Comparison of ENCODE assay signal across 8 cellular contexts in the genomic region with DNA sequence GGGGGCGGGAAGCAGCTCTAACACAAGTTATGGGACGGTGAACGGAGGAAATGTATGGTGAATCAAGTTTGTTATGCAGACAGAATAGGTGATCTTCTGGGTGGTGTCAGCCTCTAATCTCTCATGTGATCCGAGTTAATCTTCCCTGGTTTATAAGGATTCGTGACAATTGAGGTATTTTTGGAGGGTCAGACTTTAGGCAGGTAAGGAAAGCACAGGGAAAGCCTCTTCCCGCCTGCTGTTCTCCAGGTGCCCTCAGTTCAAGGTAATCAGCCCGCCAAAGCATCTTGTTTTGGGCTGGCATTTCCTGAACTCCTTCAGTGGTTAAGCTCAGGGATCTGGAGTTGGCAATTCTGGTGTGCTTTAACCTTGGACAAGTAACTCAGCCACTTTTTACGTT. TPM values are rescaled to one million over a fixed set of nuclear protein-coding genes. Genes with fewer than 3 reads are reported as not detected.
DNase-seq lines count a peak whose midpoint lies in the region; ATAC-seq and TF ChIP-seq lines count a peak whose summit lies in the region.

No MANE protein-coding gene starts in this region.

- H2BK15ac ChIP-seq in IMR-90 (ENCODE audit: low read depth, low read length) = no peak overlapping the region

- H4K8ac ChIP-seq in IMR-90 (ENCODE audit: low read depth in 2 of 2, low read length in 2 of 2) = 0 out of 4 replicates have a peak overlapping the region, but pooled peaks of 1 of the 2 experiments have one; percentile 57

- peaks cover 18% of the 10 kb centered on the region for H3K4me1 Mint-ChIP-seq in dendritic cell treated with granulocyte-macrophage colony-stimulating factor and Interleukin-4, amounts not matched to agents 40 ng/mL and 50 ng/mL, for 4 days (ENCODE audit: low read depth)
- peaks cover 8 to 48% (median 31%) of the 10 kb centered on the region in 7 donors for H3K4me1 Mint-ChIP-seq in naive thymus-derived CD4-positive, alpha-beta T cell
- H3K4me1 Mint-ChIP-seq in glutamatergic neuron (ENCODE audit: low read depth, unreplicated experiment) = peaks cover 15% of the 10 kb centered on the region
- H3K4me1 Mint-ChIP-seq in activated naive CD8-positive, alpha-beta T cell treated with anti-CD3 and anti-CD28 coated beads for 36 hours = peaks cover 25% of the 10 kb centered on the region

- H3K4me2 ChIP-seq in IMR-90 (ENCODE audit: low read depth, low read length) = peak overlapping the region; percentile 60

- H3K27me3 Mint-ChIP-seq in dendritic cell treated with granulocyte-macrophage colony-stimulating factor and Interleukin-4, amounts not matched to agents 40 ng/mL and 50 ng/mL, for 4 days = no peaks in the 10 kb centered on the region
- no peaks in the 10 kb centered on the region for H3K27me3 Mint-ChIP-seq in naive thymus-derived CD4-positive, alpha-beta T cell
- H3K27me3 Mint-ChIP-seq in glutamatergic neuron (ENCODE audit: unreplicated experiment) = no peaks in the 10 kb centered on the region
- no peaks in the 10 kb centered on the region for H3K27me3 Mint-ChIP-seq in activated naive CD8-positive, alpha-beta T cell treated with anti-CD3 and anti-CD28 coated beads for 36 hours

- POLR2A ChIA-PET in IMR-90 (lab: Charles Lee; ENCODE audit: unreplicated experiment) = interaction anchor here (1.0 kb wide), 1 partner anchor 50 kb away, joined by 3 read pairs; no protein-coding TSS in a partner anchor
- POLR2A ChIA-PET in naive thymus-derived CD4-positive, alpha-beta T cell (lab: Charles Lee) = interaction anchor here (0.8 to 2.8 kb wide), 10 partner anchors 16 to 91 kb away, joined by 3 to 27 read pairs (median 6); a partner anchor contains a TSS

- no peak for TF ChIP-seq CTCF in AG09309 (IDR thresholded peaks at IDR 0.05; ENCODE audit: control insufficient read depth, insufficient read depth, low read depth, low read length, missing control alignments)
- TF ChIP-seq CTCF in IMR-90 (conservative IDR thresholded peaks at IDR 0.05; ENCODE audit: low read depth, low read length) = no peak
- TF ChIP-seq CTCF in glutamatergic neuron (IDR thresholded peaks at IDR 0.05; ENCODE audit: partially characterized antibody, unreplicated experiment) = no peak

- ATAC-seq in IMR-90 (ENCODE audit: low read depth) (no peak), HG02763 (IDR thresholded peaks at IDR 0.05; ENCODE audit: unreplicated experiment) (no peak)
- no peak for ATAC-seq in naive thymus-derived CD4-positive, alpha-beta T cell

- dilution Hi-C loops in IMR-90 (cut with HindIII; ENCODE audit: low sequenced_read_pairs, unreplicated experiment) = no loop called here

- CTCF ChIA-PET in IMR-90 (lab: Yijun Ruan, JAX) = no interaction called here
- CTCF ChIA-PET in naive thymus-derived CD4-positive, alpha-beta T cell (lab: Charles Lee) = interaction anchor here (0.5 to 1.2 kb wide), 4 partner anchors 13 to 110 kb away, joined by 3 to 5 read pairs (median 3); no protein-coding TSS in a partner anchor

- H3K36me3 Mint-ChIP-seq in dendritic cell treated with granulocyte-macrophage colony-stimulating factor and Interleukin-4, amounts not matched to agents 40 ng/mL and 50 ng/mL, for 4 days (ENCODE audit: low read depth) = peaks cover 54% of the 10 kb centered on the region
- peaks cover 6 to 40% (median 19%) of the 10 kb centered on the region in 5 donors for H3K36me3 Mint-ChIP-seq in naive thymus-derived CD4-positive, alpha-beta T cell
- no peaks in the 10 kb centered on the region for H3K36me3 Mint-ChIP-seq in glutamatergic neuron (ENCODE audit: unreplicated experiment)
- H3K36me3 Mint-ChIP-seq in activated naive CD8-positive, alpha-beta T cell treated with anti-CD3 and anti-CD28 coated beads for 36 hours = peaks cover 44% of the 10 kb centered on the region

- peak overlapping the region; percentile 48 for H3K4me3 Mint-ChIP-seq in dendritic cell treated with granulocyte-macrophage colony-stimulating factor and Interleukin-4, amounts not matched to agents 40 ng/mL and 50 ng/mL, for 4 days
- no peak overlapping the region for H3K4me3 Mint-ChIP-seq in naive thymus-derived CD4-positive, alpha-beta T cell
- H3K4me3 Mint-ChIP-seq in glutamatergic neuron (ENCODE audit: unreplicated experiment) = no peak overlapping the region
- H3K4me3 Mint-ChIP-seq in activated naive CD8-positive, alpha-beta T cell treated with anti-CD3 and anti-CD28 coated beads for 36 hours = no peak overlapping the region

- no peak overlapping the region for H3K27ac Mint-ChIP-seq in dendritic cell treated with granulocyte-macrophage colony-stimulating factor and Interleukin-4, amounts not matched to agents 40 ng/mL and 50 ng/mL, for 4 days
- H3K27ac Mint-ChIP-seq in naive thymus-derived CD4-positive, alpha-beta T cell = peak overlapping the region in 1 of 9 donors; percentile 91
- H3K27ac Mint-ChIP-seq in glutamatergic neuron (ENCODE audit: unreplicated experiment) = no peak overlapping the region
- H3K27ac Mint-ChIP-seq in activated naive CD8-positive, alpha-beta T cell treated with anti-CD3 and anti-CD28 coated beads for 36 hours = no peak overlapping the region

- no peak overlapping the region for H2BK120ac ChIP-seq in IMR-90 (ENCODE audit: low read depth, low read length)

- 84% methylated on average over 3 of the region's 8 CpGs; no CpG with 5 or more reads in 1 of the 2 experiments for WGBS in IMR-90 (ENCODE audit: extremely low coverage in 2 of 2, insufficient read length in 1 of 2), 2 experiments

- in situ Hi-C loops in IMR-90 (cut with MboI; ENCODE audit: low sequenced_read_pairs) = loop anchor here (25.0 kb wide), 1 partner anchor 969 kb away; a partner anchor contains a TSS

- H2AFZ ChIP-seq in IMR-90 (replicated peaks; ENCODE audit: low read length, poor library complexity) = no peak overlapping the region

- BruUV-seq in IMR-90 (replicated peaks; lab: Mats Ljungman, UMichigan) = no TSS peak

- peaks cover 15% of the 10 kb centered on the region for H3K9me1 ChIP-seq in IMR-90 (ENCODE audit: insufficient read depth, low read length)

- H3K9me3 ChIP-seq in IMR-90 (ENCODE audit: control insufficient read depth, insufficient read depth, low read length) = no peaks in the 10 kb centered on the region
- H3K9me3 ChIP-seq in naive thymus-derived CD4-positive, alpha-beta T cell (ENCODE audit: control insufficient read depth in 2 of 3, low read length in 3 of 3) = no peaks in the 10 kb centered on the region

- H2BK20ac ChIP-seq in IMR-90 (ENCODE audit: low read depth, low read length) = no peak overlapping the region

- peak overlapping the region; percentile 78 for H3K23ac ChIP-seq in IMR-90 (ENCODE audit: low read depth, low read length)

- H3K56ac ChIP-seq in IMR-90 (ENCODE audit: extremely low read depth, insufficient read depth, low read length) = no peak overlapping the region

- TF ChIP-seq RAD21 in IMR-90 (IDR thresholded peaks at IDR 0.05; ENCODE audit: low read length) = no peak

- no peak overlapping the region for H3K18ac ChIP-seq in IMR-90 (ENCODE audit: low read depth, low read length)

- H3K36me3 ChIP-seq in IMR-90 (ENCODE audit: control insufficient read depth, insufficient read depth, low read length) = peaks cover 23% of the 10 kb centered on the region
- peaks cover 6 to 39% (median 16%) of the 10 kb centered on the region in 3 experiments for H3K36me3 ChIP-seq in naive thymus-derived CD4-positive, alpha-beta T cell (ENCODE audit: control insufficient read depth in 2 of 3, insufficient read depth in 3 of 3, low read length in 3 of 3)

- no peaks in the 10 kb centered on the region for H3K9me3 Mint-ChIP-seq in dendritic cell treated with granulocyte-macrophage colony-stimulating factor and Interleukin-4, amounts not matched to agents 40 ng/mL and 50 ng/mL, for 4 days
- no peaks in the 10 kb centered on the region for H3K9me3 Mint-ChIP-seq in naive thymus-derived CD4-positive, alpha-beta T cell
- no peaks in the 10 kb centered on the region for H3K9me3 Mint-ChIP-seq in glutamatergic neuron (ENCODE audit: unreplicated experiment)
- H3K9me3 Mint-ChIP-seq in activated naive CD8-positive, alpha-beta T cell treated with anti-CD3 and anti-CD28 coated beads for 36 hours = no peaks in the 10 kb centered on the region

- peak overlapping the region; percentile 94; the same call in 1 of the 2 replicates for H3K4ac ChIP-seq in IMR-90 (ENCODE audit: low read depth, low read length)

- H3K79me1 ChIP-seq in IMR-90 (ENCODE audit: low read depth in 1 of 2, low read length in 2 of 2) = peaks cover 43 to 66% of the 10 kb centered on the region in 2 experiments

- H3K14ac ChIP-seq in IMR-90 (replicated peaks; ENCODE audit: low read depth, low read length) = peak overlapping the region; percentile 98

- H3K27ac ChIP-seq in IMR-90 (ENCODE audit: insufficient read depth, low read length) = peak overlapping the region; percentile 12; the same call in 1 of the 2 replicates
- H3K27ac ChIP-seq in naive thymus-derived CD4-positive, alpha-beta T cell (ENCODE audit: low read depth, low read length) = peak overlapping the region; percentile 83

- H4K91ac ChIP-seq in IMR-90 (ENCODE audit: insufficient read depth, low read depth, low read length) = no peak overlapping the region

- H2BK5ac ChIP-seq in IMR-90 (ENCODE audit: low read depth, low read length, poor library complexity, severe bottlenecking) = no peak overlapping the region

- H3K4me1 ChIP-seq in IMR-90 (ENCODE audit: control insufficient read depth, insufficient read depth, low read length) = peaks cover 2% of the 10 kb centered on the region; the same call in 1 of the 2 replicates
- H3K4me1 ChIP-seq in naive thymus-derived CD4-positive, alpha-beta T cell (ENCODE audit: control insufficient read depth in 2 of 2, insufficient read depth in 2 of 2, low read length in 2 of 2) = peaks cover 17 to 19% of the 10 kb centered on the region in 2 donors

- H4K20me1 ChIP-seq in IMR-90 (ENCODE audit: insufficient read depth, low read length) = no peaks in the 10 kb centered on the region

- intact Hi-C loops in IMR-90 (cut with micrococcal nuclease) = loop anchor here (2.0 kb wide), 1 partner anchor 75 kb away; a partner anchor contains a TSS
- intact Hi-C loops in dendritic cell treated with granulocyte-macrophage colony-stimulating factor and Interleukin-4, amounts not matched to agents 40 ng/mL and 50 ng/mL, for 4 days (cut with micrococcal nuclease) = loop anchor here (10.0 kb wide), 1 partner anchor 181 kb away; no protein-coding TSS in a partner anchor
- intact Hi-C loops in naive thymus-derived CD4-positive, alpha-beta T cell (cut with micrococcal nuclease) = no loop called here

- peak overlapping the region; percentile 18; the same call in 1 of the 2 replicates for H2AK5ac ChIP-seq in IMR-90 (ENCODE audit: low read depth, low read length)

- H3K4me3 ChIP-seq in AG09309 (ENCODE audit: control insufficient read depth, low read depth, low read length) (peak overlapping the region; percentile 89), IMR-90 (ENCODE audit: insufficient read depth, low read depth, low read length) (peak overlapping the region; percentile 67)
- H3K4me3 ChIP-seq in naive thymus-derived CD4-positive, alpha-beta T cell (ENCODE audit: low read length) = peak overlapping the region; percentile 92

- no peaks in the 10 kb centered on the region for H3K27me3 ChIP-seq in IMR-90 (ENCODE audit: control insufficient read depth, insufficient read depth, low read length)
- no peaks in the 10 kb centered on the region for H3K27me3 ChIP-seq in naive thymus-derived CD4-positive, alpha-beta T cell (ENCODE audit: control insufficient read depth in 2 of 2, insufficient read depth in 2 of 2, low read length in 2 of 2)

- no peak for TF ChIP-seq POLR2A in IMR-90 (IDR thresholded peaks at IDR 0.05; ENCODE audit: low read depth, low read length)

- H2AK9ac ChIP-seq in IMR-90 (replicated peaks; ENCODE audit: low read depth, low read length, poor library complexity) = peak overlapping the region; percentile 69

- H4K5ac ChIP-seq in IMR-90 (ENCODE audit: low read depth, low read length) = 0 out of 2 replicates have a peak overlapping the region, but pooled peaks have one; percentile 20

- DNase-seq in AG09309 (ENCODE audit: low read depth) (no peak), IMR-90 (no peak), SHP77 (lab: John Stamatoyannopoulos, UW) (no peak), glutamatergic neuron (no peak)
- DNase-seq in naive thymus-derived CD4-positive, alpha-beta T cell = no peak
- DNase-seq in activated naive CD8-positive, alpha-beta T cell treated with anti-CD3 and anti-CD28 coated beads for 36 hours = no peak

- 0 out of 2 replicates have a peak overlapping the region, but pooled peaks have one; percentile 92 for H3K9ac ChIP-seq in IMR-90 (ENCODE audit: low read depth, low read length)

RNA-seq across cellular contexts. Expression of a gene that starts 1.2 kb away (rescaled TPM):
- total RNA-seq in IMR-90 (2012; rRNA removed) (86.4 and 105 TPM in 2 replicates), glutamatergic neuron (ENCODE audit: unreplicated experiment) (25.6 TPM)
- polyA plus RNA-seq in IMR-90 (2012; rRNA removed) = 48.8 and 49.5 TPM in 2 replicates
- 24.3 and 40.6 TPM in 2 replicates for polyA plus RNA-seq in IMR-90 (2012; cell fraction: cytosol; rRNA removed)
- 28.6 and 46.9 TPM in 2 replicates for polyA plus RNA-seq in IMR-90 (2012; cell fraction: nucleus; rRNA removed; ENCODE audit: low replicate concordance)
- 10 to 100 TPM; 16.4 to 50.7 (median 46.7) TPM for total RNA-seq in naive thymus-derived CD4-positive, alpha-beta T cell
- 10 to 100 TPM; 31.5 to 35.9 TPM for polyA plus RNA-seq in naive thymus-derived CD4-positive, alpha-beta T cell
- total RNA-seq in activated naive CD8-positive, alpha-beta T cell treated with anti-CD3 and anti-CD28 coated beads for 36 hours = 10 to 100 TPM; 66.4 to 69.8 TPM

RNA-seq across cellular contexts. Expression of a gene that starts 1.6 kb away (rescaled TPM):
- 83.3 and 88.0 TPM in 2 replicates for total RNA-seq in IMR-90 (2012; rRNA removed)
- polyA plus RNA-seq in IMR-90 (2012; rRNA removed) = 63.7 and 68.0 TPM in 2 replicates
- polyA plus RNA-seq in IMR-90 (2012; cell fraction: cytosol; rRNA removed) = 21.7 and 43.0 TPM in 2 replicates
- 13.7 and 69.2 TPM in 2 replicates for polyA plus RNA-seq in IMR-90 (2012; cell fraction: nucleus; rRNA removed; ENCODE audit: low replicate concordance)
- 10 to 100 TPM in 1 of 5 experiments, 1 to 10 TPM in 3, under 1 TPM in 1; 0.95 to 44.1 (median 1.2) TPM for total RNA-seq in naive thymus-derived CD4-positive, alpha-beta T cell
- polyA plus RNA-seq in naive thymus-derived CD4-positive, alpha-beta T cell = under 1 TPM; 0.43 to 0.64 TPM
- 12.4 TPM for total RNA-seq in glutamatergic neuron (ENCODE audit: unreplicated experiment)
- total RNA-seq in activated naive CD8-positive, alpha-beta T cell treated with anti-CD3 and anti-CD28 coated beads for 36 hours = 10 to 100 TPM; 83.6 to 85.1 TPM

RNA-seq across cellular contexts. Expression of a gene that starts 18.4 kb away (rescaled TPM):
- total RNA-seq in IMR-90 (2012; rRNA removed) (25.8 and 26.1 TPM in 2 replicates), glutamatergic neuron (ENCODE audit: unreplicated experiment) (not detected)
- polyA plus RNA-seq in IMR-90 (2012; rRNA removed) = 26.5 and 29.6 TPM in 2 replicates
- polyA plus RNA-seq in IMR-90 (2012; cell fraction: cytosol; rRNA removed) = 12.7 and 19.2 TPM in 2 replicates
- polyA plus RNA-seq in IMR-90 (2012; cell fraction: nucleus; rRNA removed; ENCODE audit: low replicate concordance) = 28.4 and 44.9 TPM in 2 replicates
- 10 to 100 TPM in 4 of 5 experiments, 1 to 10 TPM in 1; 8.0 to 16.9 (median 14.3) TPM for total RNA-seq in naive thymus-derived CD4-positive, alpha-beta T cell
- 10 to 100 TPM in 1 of 2 donors, 1 to 10 TPM in 1; 6.8 to 10.7 TPM for polyA plus RNA-seq in naive thymus-derived CD4-positive, alpha-beta T cell
- total RNA-seq in activated naive CD8-positive, alpha-beta T cell treated with anti-CD3 and anti-CD28 coated beads for 36 hours = 1 to 10 TPM; 3.0 to 3.4 TPM

RNA-seq across cellular contexts. Expression of a gene that starts 34.9 kb away (rescaled TPM):
- total RNA-seq in IMR-90 (2012; rRNA removed) = 45.0 and 48.9 TPM in 2 replicates
- 25.6 and 29.5 TPM in 2 replicates for polyA plus RNA-seq in IMR-90 (2012; rRNA removed)
- polyA plus RNA-seq in IMR-90 (2012; cell fraction: cytosol; rRNA removed) = 13.0 and 17.9 TPM in 2 replicates
- 4.1 and 11.5 TPM in 2 replicates for polyA plus RNA-seq in IMR-90 (2012; cell fraction: nucleus; rRNA removed; ENCODE audit: low replicate concordance)
- 10 to 100 TPM in 4 of 5 experiments, 1 to 10 TPM in 1; 8.1 to 31.8 (median 19.4) TPM for total RNA-seq in naive thymus-derived CD4-positive, alpha-beta T cell
- polyA plus RNA-seq in naive thymus-derived CD4-positive, alpha-beta T cell = 10 to 100 TPM; 40.7 to 43.2 TPM
- 86.1 TPM for total RNA-seq in glutamatergic neuron (ENCODE audit: unreplicated experiment)
- 1 to 10 TPM; 5.0 to 5.2 TPM for total RNA-seq in activated naive CD8-positive, alpha-beta T cell treated with anti-CD3 and anti-CD28 coated beads for 36 hours

Comparison
In these comparisons a context has a peak if more than half of its experiments do, and no peak if none do; other contexts are left out.
1. intact Hi-C loops: an anchor here in IMR-90 (2.0 kb wide) and dendritic cell treated with granulocyte-macrophage colony-stimulating factor and Interleukin-4, amounts not matched to agents 40 ng/mL and 50 ng/mL, for 4 days (10.0 kb wide); none called in naive thymus-derived CD4-positive, alpha-beta T cell.